In the genomic region with DNA sequence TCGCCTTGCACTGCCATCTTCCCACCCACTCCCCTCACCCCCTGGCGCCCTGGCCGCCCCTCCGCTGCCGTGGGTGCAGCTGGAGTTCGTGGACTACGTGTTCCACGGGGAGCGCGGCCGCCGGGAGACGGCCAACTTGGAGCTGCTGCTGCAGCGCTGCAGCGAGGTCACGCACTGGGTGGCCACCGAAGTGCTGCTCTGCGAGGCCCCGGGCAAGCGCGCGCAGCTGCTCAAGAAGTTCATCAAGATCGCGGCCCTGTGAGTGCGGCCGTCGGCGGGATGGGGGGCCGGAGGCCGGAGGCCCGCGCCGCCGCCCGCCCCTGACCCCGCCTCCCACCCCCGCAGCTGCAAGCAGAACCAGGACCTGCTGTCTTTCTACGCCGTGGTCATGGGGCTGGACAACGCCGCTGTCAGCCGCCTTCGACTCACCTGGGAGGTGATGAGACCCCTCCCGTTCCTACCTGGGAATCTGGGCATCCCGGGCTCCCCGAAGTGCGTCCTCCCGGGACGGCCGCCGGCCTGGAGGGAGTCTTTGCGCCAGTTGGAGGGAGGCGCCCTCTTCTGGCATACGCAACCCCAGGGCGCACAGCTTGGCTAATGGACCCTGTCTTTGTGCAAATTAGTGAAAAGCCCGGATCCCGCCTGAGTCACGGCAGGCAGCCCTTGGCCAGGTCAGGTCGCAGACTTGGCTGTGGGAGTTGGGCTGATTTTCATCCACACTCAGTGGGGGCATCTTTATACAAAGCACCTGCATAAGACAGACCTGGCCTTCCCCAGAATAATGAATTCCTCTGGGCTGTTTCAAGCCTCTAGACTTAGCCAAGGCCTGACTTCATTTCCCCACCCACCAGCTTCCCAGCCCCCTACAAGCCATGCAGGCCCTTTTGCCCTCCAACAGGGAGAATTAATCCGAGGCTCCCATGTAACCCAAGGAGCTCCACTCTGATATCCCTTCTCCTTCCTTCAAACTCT, we compare ENCODE assay signal across 8 cellular contexts. TPM values are rescaled to one million over a fixed set of nuclear protein-coding genes. Genes with fewer than 3 reads are reported as not detected.
DNase-seq lines count a peak whose midpoint lies in the region; ATAC-seq and TF ChIP-seq lines count a peak whose summit lies in the region.

No MANE protein-coding gene starts in this region.

- CTCF ChIA-PET in AG04449 (lab: Yijun Ruan, JAX): interaction anchor here (0.5 to 8.3 kb wide), 28 partner anchors 9 to 209 kb away, joined by 3 to 99 read pairs (median 4); a partner anchor contains a TSS

- H3K27me3 ChIP-seq in HL-60 (ENCODE audit: insufficient read depth, poor library complexity, severe bottlenecking) (no peaks in the 10 kb centered on the region), cardiac muscle cell (no peaks in the 10 kb centered on the region), parathyroid adenoma (ENCODE audit: control insufficient read depth, insufficient read depth, low read length) (no peaks in the 10 kb centered on the region), tibial artery (no peaks in the 10 kb centered on the region)

- H3K36me3 ChIP-seq in cardiac muscle cell: no peaks in the 10 kb centered on the region
- H3K36me3 ChIP-seq in parathyroid adenoma (ENCODE audit: control insufficient read depth, insufficient read depth, low read length): no peaks in the 10 kb centered on the region
- H3K36me3 ChIP-seq in tibial artery: peaks cover 0 to 11% (median 0%) of the 10 kb centered on the region in 3 donors

- peak overlapping the region; percentile 71 for H3K27ac Mint-ChIP-seq in activated naive CD8-positive, alpha-beta T cell treated with anti-CD3 and anti-CD28 coated beads for 36 hours

- H2AFZ ChIP-seq in parathyroid adenoma: peak overlapping the region; percentile 95

- H3K4me3 Mint-ChIP-seq in activated naive CD8-positive, alpha-beta T cell treated with anti-CD3 and anti-CD28 coated beads for 36 hours: peak overlapping the region; percentile 90

- peak overlapping the region; percentile 71 for H3K4me2 ChIP-seq in parathyroid adenoma (ENCODE audit: low read length)

- intact Hi-C loops in tibial artery (cut with DNase I; ENCODE audit: low total_unique reads): loop anchor here (5.0 kb wide), 1 partner anchor 179 kb away; no protein-coding TSS in a partner anchor

- TF ChIP-seq CTCF in AG04449 (IDR thresholded peaks at IDR 0.05; ENCODE audit: insufficient read depth, low read length, missing control alignments): peak; percentile 89
- peak; percentile 65 for TF ChIP-seq CTCF in HL-60 (IDR thresholded peaks at IDR 0.05; ENCODE audit: insufficient read depth, low read length)
- TF ChIP-seq CTCF in cardiac muscle cell (IDR thresholded peaks at IDR 0.05; ENCODE audit: low read depth, low read length): peak; percentile 74
- peak; percentile 71 for TF ChIP-seq CTCF in parathyroid adenoma (IDR thresholded peaks at IDR 0.05)
- TF ChIP-seq CTCF in tibial artery (IDR thresholded peaks at IDR 0.05): peak; percentile 57 to 66

- POLR2A ChIA-PET in AG04449 (lab: Yijun Ruan, JAX): interaction anchor here (1.0 to 1.5 kb wide), 4 partner anchors 8 to 79 kb away, joined by 3 to 8 read pairs (median 4); a partner anchor contains a TSS

- H3K9me3 ChIP-seq in cardiac muscle cell (ENCODE audit: low read depth) (no peaks in the 10 kb centered on the region), parathyroid adenoma (ENCODE audit: control insufficient read depth, low read length) (no peaks in the 10 kb centered on the region), tibial artery (no peaks in the 10 kb centered on the region)

- H3K79me2 ChIP-seq in parathyroid adenoma: no peaks in the 10 kb centered on the region

- H3K4me3 ChIP-seq in AG04449 (ENCODE audit: low read depth, low read length): peak overlapping the region; percentile 66
- peak overlapping the region; percentile 43 for H3K4me3 ChIP-seq in HL-60 (replicated peaks; ENCODE audit: insufficient read depth, low read length)
- H3K4me3 ChIP-seq in cardiac muscle cell: peak overlapping the region; percentile 23
- peak overlapping the region; percentile 37 for H3K4me3 ChIP-seq in parathyroid adenoma (ENCODE audit: low read depth, low read length)
- H3K4me3 ChIP-seq in tibial artery: peak overlapping the region; percentile 57 to 73

- no peaks in the 10 kb centered on the region for H3K9me3 Mint-ChIP-seq in activated naive CD8-positive, alpha-beta T cell treated with anti-CD3 and anti-CD28 coated beads for 36 hours

- H3K27ac ChIP-seq in HL-60 (replicated peaks) (no peak overlapping the region), cardiac muscle cell (no peak overlapping the region), parathyroid adenoma (no peak overlapping the region), tibial artery (peak overlapping the region; percentile 66 to 68)

- H3K27me3 Mint-ChIP-seq in activated naive CD8-positive, alpha-beta T cell treated with anti-CD3 and anti-CD28 coated beads for 36 hours: no peaks in the 10 kb centered on the region

- peaks cover 11% of the 10 kb centered on the region for H3K4me1 Mint-ChIP-seq in activated naive CD8-positive, alpha-beta T cell treated with anti-CD3 and anti-CD28 coated beads for 36 hours

- H3K4me1 ChIP-seq in cardiac muscle cell (ENCODE audit: low read depth) (no peaks in the 10 kb centered on the region), parathyroid adenoma (peaks cover 2% of the 10 kb centered on the region), tibial artery (peaks cover 0 to 14% (median 10%) of the 10 kb centered on the region in 4 donors)

- no peak overlapping the region for H3K9ac ChIP-seq in parathyroid adenoma

- DNase-seq in AG04449 (ENCODE audit: low read depth, low spot score) (no peak), HL-60 (ENCODE audit: low read depth in 1 of 2, low spot score in 1 of 2) (peak in 1 of 2 experiments; percentile 63), SK-N-DZ (ENCODE audit: low spot score) (peak; percentile 76), cardiac muscle cell (ENCODE audit: low read depth in 1 of 2, low spot score in 1 of 2) (peak; percentile 77 to 81), tibial artery (peak; percentile 82 to 88)
- DNase-seq in activated naive CD8-positive, alpha-beta T cell treated with anti-CD3 and anti-CD28 coated beads for 36 hours: peak; percentile 76

- no peaks in the 10 kb centered on the region for H3K36me3 Mint-ChIP-seq in activated naive CD8-positive, alpha-beta T cell treated with anti-CD3 and anti-CD28 coated beads for 36 hours

- ATAC-seq in GM18867 (IDR thresholded peaks at IDR 0.05; ENCODE audit: unreplicated experiment): peak; percentile 60

RNA-seq across cellular contexts. Expression of a gene that starts 14.3 kb away (rescaled TPM):
- polyA plus RNA-seq in SK-N-DZ (2014; cell fraction: cytosol; rRNA removed): 3.4 and 4.8 TPM in 2 replicates
- polyA plus RNA-seq in SK-N-DZ (2014; cell fraction: nucleus; rRNA removed): 31.7 and 37.3 TPM in 2 replicates
- total RNA-seq in activated naive CD8-positive, alpha-beta T cell treated with anti-CD3 and anti-CD28 coated beads for 36 hours: 1 to 10 TPM; 4.3 to 5.1 TPM
- 7.1 and 12.2 TPM in 2 replicates for total RNA-seq in cardiac muscle cell
- polyA plus RNA-seq in cardiac muscle cell: 10.1 and 10.6 TPM in 2 replicates

RNA-seq across cellular contexts. Expression of a gene that starts 27.6 kb away (rescaled TPM):
- polyA plus RNA-seq in SK-N-DZ (2014; cell fraction: cytosol; rRNA removed): 4.7 and 4.9 TPM in 2 replicates
- 2.4 and 2.8 TPM in 2 replicates for polyA plus RNA-seq in SK-N-DZ (2014; cell fraction: nucleus; rRNA removed)
- 10 to 100 TPM; 15.7 to 17.4 TPM for total RNA-seq in activated naive CD8-positive, alpha-beta T cell treated with anti-CD3 and anti-CD28 coated beads for 36 hours
- total RNA-seq in cardiac muscle cell: 7.1 and 9.5 TPM in 2 replicates
- 20.0 and 21.8 TPM in 2 replicates for polyA plus RNA-seq in cardiac muscle cell

RNA-seq across cellular contexts. Expression of a gene that starts 51.2 kb away (rescaled TPM):
- 65.4 and 77.8 TPM in 2 replicates for polyA plus RNA-seq in SK-N-DZ (2014; cell fraction: cytosol; rRNA removed)
- 81.3 and 103 TPM in 2 replicates for polyA plus RNA-seq in SK-N-DZ (2014; cell fraction: nucleus; rRNA removed)
- 10 to 100 TPM; 74.5 to 77.0 TPM for total RNA-seq in activated naive CD8-positive, alpha-beta T cell treated with anti-CD3 and anti-CD28 coated beads for 36 hours
- total RNA-seq in cardiac muscle cell: 32.5 and 49.9 TPM in 2 replicates
- polyA plus RNA-seq in cardiac muscle cell: 54.6 and 95.1 TPM in 2 replicates

Comparison
In these comparisons a context has a peak if more than half of its experiments do, and no peak if none do; other contexts are left out.
1. H3K27ac ChIP-seq: peak in tibial artery (2 of 2); none in HL-60 (single experiment), cardiac muscle cell (single experiment) and parathyroid adenoma (single experiment).
2. Peak in every context shown above with its lines, with median percentiles within 50 percentile points of each other: H3K4me3 ChIP-seq and CTCF ChIP-seq.